ENCODE assay signal across 9 cellular contexts in the genomic region with DNA sequence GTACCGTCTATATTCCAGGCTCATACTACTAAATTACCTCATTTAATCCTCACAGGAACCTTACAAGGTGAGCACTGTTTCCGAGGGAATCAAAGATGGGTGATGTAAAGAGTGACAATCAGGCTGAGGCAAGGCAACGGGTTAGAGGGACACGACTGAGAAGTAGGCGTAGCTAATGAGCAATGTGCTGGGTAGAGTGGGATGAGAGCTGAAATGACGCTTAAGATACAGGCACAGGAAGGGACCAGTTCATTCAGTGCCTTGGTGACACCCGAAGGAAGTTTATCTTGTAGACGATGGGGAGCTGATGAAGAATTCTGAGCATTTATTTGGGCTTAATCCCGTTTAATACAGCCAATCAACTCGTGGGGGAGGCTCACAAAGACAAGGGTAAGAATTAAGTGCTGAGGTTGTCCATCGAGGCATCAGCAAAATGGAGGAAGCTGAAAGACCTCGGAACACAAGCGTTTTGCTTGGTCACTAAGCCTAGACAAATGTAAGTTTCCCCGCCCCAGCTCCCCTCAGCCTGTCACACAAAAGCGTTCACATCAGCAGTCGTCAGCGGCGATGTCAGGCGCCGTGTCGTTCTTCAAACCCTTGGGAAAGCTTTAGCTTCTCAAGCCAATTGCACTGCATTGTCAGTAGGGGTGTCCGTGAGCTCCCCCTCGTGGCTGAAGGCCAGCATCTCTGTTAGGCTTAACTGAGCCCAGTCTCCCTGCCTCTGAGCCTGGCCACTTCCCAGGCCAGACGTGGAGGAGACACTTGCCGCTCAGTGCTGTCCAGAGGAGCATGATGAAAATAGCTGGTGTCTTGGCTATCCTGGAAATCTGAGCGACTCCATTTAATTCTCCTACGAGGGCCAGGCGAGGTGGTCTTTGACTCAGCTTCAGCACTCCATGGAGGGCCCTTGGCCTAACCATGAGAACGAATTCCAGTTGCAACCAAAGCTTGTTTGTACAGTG.
A peak's percentile ranks its signal among the peaks of the same experiment; 100 is the strongest.
DNase-seq lines count a peak whose midpoint lies in the region; ATAC-seq and TF ChIP-seq lines count a peak whose summit lies in the region.
"Had no signal": no experiment of that assay in that cellular context is flagged by ENCODE, and none has a peak within 500 bp of the region (broad histone marks: within the 10 kb centered on the region; RNA-seq: fewer than 3 reads in every experiment).

No MANE protein-coding gene starts in this region.

- no peaks in the 10 kb centered on the region for H3K79me2 ChIP-seq in GM23338 (replicated peaks; ENCODE audit: insufficient read depth)
- H3K79me2 ChIP-seq in osteoblast (ENCODE audit: insufficient read depth, low read length) = no peaks in the 10 kb centered on the region

- H3K9me3 ChIP-seq in ES-I3 (ENCODE audit: control insufficient read depth, insufficient read depth, low read length) = no peaks in the 10 kb centered on the region
- no peaks in the 10 kb centered on the region for H3K9me3 ChIP-seq in Panc1 (ENCODE audit: control insufficient read depth, insufficient read depth, low read depth, low read length)
- no peaks in the 10 kb centered on the region for H3K9me3 ChIP-seq in osteoblast (ENCODE audit: low read depth, low read length)
- H3K9me3 ChIP-seq in transverse colon = no peaks in the 10 kb centered on the region
- H3K9me3 ChIP-seq: neutrophil had no signal

- in situ Hi-C loops in Panc1 (cut with HindIII; ENCODE audit: low pct_unique_long_range_greater_than_20kb, low sequenced_read_pairs) = no loop called here
- in situ Hi-C loops in transverse colon (cut with MboI; ENCODE audit: low pct_ligation_motif_present in 1 of 4, low pct_unique_long_range_greater_than_20kb in 1 of 4, low sequenced_read_pairs in 3 of 4) = no loop called here

- CTCF ChIA-PET in Panc1 (lab: Charles Lee) = interaction anchor here (0.6 to 1.5 kb wide), 15 partner anchors 14 to 1526 kb away, joined by 3 to 20 read pairs (median 6); no protein-coding TSS in a partner anchor

- TF ChIP-seq POLR2A in transverse colon (IDR thresholded peaks at IDR 0.05) = no peak

- H3K9ac ChIP-seq in ES-I3 (ENCODE audit: low read depth, low read length) = peak overlapping the region; percentile 39; the same call in 1 of the 2 replicates

- POLR2A ChIA-PET in Panc1 (lab: Charles Lee) = interaction anchor here (0.6 kb wide), 1 partner anchor 54 kb away, joined by 9 read pairs; no protein-coding TSS in a partner anchor

- H3K36me3 Mint-ChIP-seq in GM23338 (ENCODE audit: low read depth) = no peaks in the 10 kb centered on the region
- H3K36me3 Mint-ChIP-seq in activated T-helper 17 cell treated with anti-CD3 and anti-CD28 coated beads, Interleukin-2, amount 50 U/mL, for 72 hours (ENCODE audit: low read depth) = no peaks in the 10 kb centered on the region

- H3K4me2 ChIP-seq in GM23338 (peak overlapping the region; percentile 62), osteoblast (ENCODE audit: insufficient read depth, low read length) (peak overlapping the region; percentile 88)

- no peaks in the 10 kb centered on the region for H4K20me1 ChIP-seq in GM23338 (replicated peaks; ENCODE audit: insufficient read depth)
- no peaks in the 10 kb centered on the region for H4K20me1 ChIP-seq in osteoblast (ENCODE audit: insufficient read depth, low read length)

- DNase-seq in GM23338 (ENCODE audit: low spot score) (peak; percentile 93), KG1 (lab: John Stamatoyannopoulos, UW) (peak; percentile 21), Panc1 (ENCODE audit: low read depth, low spot score) (peak; percentile 58), germinal center (ENCODE audit: low spot score) (peak; percentile 52), osteoblast (ENCODE audit: insufficient read length, low spot score, missing footprints) (peak; percentile 63), transverse colon (peak; percentile 78)

- H3K27ac ChIP-seq in GM23338 (ENCODE audit: low read depth) = no peak overlapping the region
- no peak overlapping the region for H3K27ac ChIP-seq in Panc1 (ENCODE audit: low read length)
- H3K27ac ChIP-seq in osteoblast (ENCODE audit: low read depth, low read length) = peak overlapping the region; percentile 18
- no peak overlapping the region for H3K27ac ChIP-seq in transverse colon
- H3K27ac ChIP-seq: neutrophil had no signal

- no peaks in the 10 kb centered on the region for H3K27me3 ChIP-seq in GM23338 (ENCODE audit: insufficient read depth)
- no peaks in the 10 kb centered on the region for H3K27me3 ChIP-seq in Panc1 (ENCODE audit: control insufficient read depth, insufficient read depth, low read length)
- H3K27me3 ChIP-seq in osteoblast (ENCODE audit: insufficient read depth, low read length) = no peaks in the 10 kb centered on the region
- H3K27me3 ChIP-seq in transverse colon = no peaks in the 10 kb centered on the region

- H2AFZ ChIP-seq in GM23338 (peak overlapping the region; percentile 89), osteoblast (ENCODE audit: low read length) (peak overlapping the region; percentile 94)

- no peaks in the 10 kb centered on the region for H3K36me3 ChIP-seq in ES-I3 (ENCODE audit: insufficient read depth, low read length)
- H3K36me3 ChIP-seq in GM23338 (ENCODE audit: insufficient read depth) = no peaks in the 10 kb centered on the region
- no peaks in the 10 kb centered on the region for H3K36me3 ChIP-seq in Panc1 (ENCODE audit: control insufficient read depth, insufficient read depth, low read length)
- H3K36me3 ChIP-seq in osteoblast (ENCODE audit: insufficient read depth, low read length) = no peaks in the 10 kb centered on the region
- H3K36me3 ChIP-seq in transverse colon = no peaks in the 10 kb centered on the region
- H3K36me3 ChIP-seq: neutrophil had no signal

- TF ChIP-seq EP300 in transverse colon (IDR thresholded peaks at IDR 0.05; ENCODE audit: low read depth) = no peak

- intact Hi-C loops in Panc1 (cut with micrococcal nuclease; ENCODE audit: unreplicated experiment) = no loop called here
- intact Hi-C loops in transverse colon (cut with DNase I; ENCODE audit: low total_unique reads) = no loop called here

- peaks cover 3% of the 10 kb centered on the region; the same call in 1 of the 2 replicates for H3K9me2 ChIP-seq in GM23338 (ENCODE audit: insufficient read depth)

- peaks cover 27% of the 10 kb centered on the region for H3K4me1 Mint-ChIP-seq in GM23338
- no peaks in the 10 kb centered on the region for H3K4me1 Mint-ChIP-seq in activated T-helper 17 cell treated with anti-CD3 and anti-CD28 coated beads, Interleukin-2, amount 50 U/mL, for 72 hours

- WGBS in transverse colon (ENCODE audit: low coverage in 1 of 2), 2 donors = 26 to 39% methylated on average over 9 to 29 of the region's 29 CpGs

- no TSS peak for BruUV-seq in Panc1 (replicated peaks; lab: Mats Ljungman, UMichigan)

- TF ChIP-seq CTCF in GM23338 (conservative IDR thresholded peaks at IDR 0.05; ENCODE audit: low read depth in 2 of 2) (peak; percentile 84 to 91), Panc1 (IDR thresholded peaks at IDR 0.05) (peak; percentile 90), osteoblast (IDR thresholded peaks at IDR 0.05; ENCODE audit: extremely low read depth, low read depth, low read length) (peak; percentile 96), transverse colon (IDR thresholded peaks at IDR 0.05) (peak; percentile 58 to 85 (median 81))

- peak overlapping the region; percentile 36 for H3K4me3 ChIP-seq in GM23338
- H3K4me3 ChIP-seq in Panc1 (ENCODE audit: low read depth in 2 of 2, low read length in 2 of 2) = peak overlapping the region; percentile 22 to 44
- peak overlapping the region; percentile 68 for H3K4me3 ChIP-seq in osteoblast (ENCODE audit: insufficient read depth, low read length)
- no peak overlapping the region for H3K4me3 ChIP-seq in transverse colon

- no peak overlapping the region for H3K27ac Mint-ChIP-seq in GM23338
- no peak overlapping the region for H3K27ac Mint-ChIP-seq in activated T-helper 17 cell treated with anti-CD3 and anti-CD28 coated beads, Interleukin-2, amount 50 U/mL, for 72 hours

- H3K4me3 Mint-ChIP-seq in GM23338 = peak overlapping the region; percentile 63
- H3K4me3 Mint-ChIP-seq in activated T-helper 17 cell treated with anti-CD3 and anti-CD28 coated beads, Interleukin-2, amount 50 U/mL, for 72 hours = no peak overlapping the region

- H3K9me3 Mint-ChIP-seq in GM23338 = no peaks in the 10 kb centered on the region
- no peaks in the 10 kb centered on the region for H3K9me3 Mint-ChIP-seq in activated T-helper 17 cell treated with anti-CD3 and anti-CD28 coated beads, Interleukin-2, amount 50 U/mL, for 72 hours

- H3K27me3 Mint-ChIP-seq in GM23338 (ENCODE audit: insufficient read depth, low read depth, poor library complexity) = peaks cover 5% of the 10 kb centered on the region
- peaks cover 3% of the 10 kb centered on the region for H3K27me3 Mint-ChIP-seq in activated T-helper 17 cell treated with anti-CD3 and anti-CD28 coated beads, Interleukin-2, amount 50 U/mL, for 72 hours

- H3F3A ChIP-seq in GM23338 (replicated peaks; ENCODE audit: low read depth) = no peaks in the 10 kb centered on the region

- ATAC-seq in GM23338 = peak; percentile 99
- peak; percentile 100 for ATAC-seq in Panc1
- ATAC-seq in activated T-helper 17 cell treated with anti-CD3 and anti-CD28 coated beads, Interleukin-2, amount 50 U/mL, for 72 hours (replicated peaks) = peak; percentile 92

- peaks cover 6% of the 10 kb centered on the region; the same call in 1 of the 2 replicates for H3K4me1 ChIP-seq in ES-I3 (ENCODE audit: insufficient read depth, low read length)
- peaks cover 7% of the 10 kb centered on the region; the same call in 1 of the 2 replicates for H3K4me1 ChIP-seq in GM23338 (ENCODE audit: insufficient read depth)
- peaks cover 3% of the 10 kb centered on the region for H3K4me1 ChIP-seq in Panc1 (ENCODE audit: control insufficient read depth, insufficient read depth, low read length)
- H3K4me1 ChIP-seq in osteoblast (ENCODE audit: insufficient read depth, low read length) = peaks cover 5% of the 10 kb centered on the region
- peaks cover 0 to 3% (median 0%) of the 10 kb centered on the region in 4 donors for H3K4me1 ChIP-seq in transverse colon

TF ChIP-seq in GM23338, 12 proteins besides CTCF, POLR2A, EP300 and RAD21:
- peak; percentile 57 for TF ChIP-seq CREB1 (CRISPR knock-in tag; IDR thresholded peaks at IDR 0.05; ENCODE audit: low read depth)
- no peak for TF ChIP-seq POLR2AphosphoS5 (IDR thresholded peaks at IDR 0.05; ENCODE audit: low read depth)

Comparison
In these comparisons a context has a peak if more than half of its experiments do, and no peak if none do; other contexts are left out.
1. DNase-seq: peak in every context shown above with its lines; median percentile 93 in GM23338; 78 in transverse colon; 63 in osteoblast; 58 in Panc1; 52 in germinal center; 21 in KG1.
2. H3K4me3 ChIP-seq: peak in GM23338 (single experiment), Panc1 (2 of 2) and osteoblast (single experiment); none in transverse colon (0 of 4).
3. Peak in every context shown above with its lines, with median percentiles within 50 percentile points of each other: ATAC-seq and CTCF ChIP-seq.